Comparison of ENCODE assay signal across 23 cellular contexts in the genomic region with DNA sequence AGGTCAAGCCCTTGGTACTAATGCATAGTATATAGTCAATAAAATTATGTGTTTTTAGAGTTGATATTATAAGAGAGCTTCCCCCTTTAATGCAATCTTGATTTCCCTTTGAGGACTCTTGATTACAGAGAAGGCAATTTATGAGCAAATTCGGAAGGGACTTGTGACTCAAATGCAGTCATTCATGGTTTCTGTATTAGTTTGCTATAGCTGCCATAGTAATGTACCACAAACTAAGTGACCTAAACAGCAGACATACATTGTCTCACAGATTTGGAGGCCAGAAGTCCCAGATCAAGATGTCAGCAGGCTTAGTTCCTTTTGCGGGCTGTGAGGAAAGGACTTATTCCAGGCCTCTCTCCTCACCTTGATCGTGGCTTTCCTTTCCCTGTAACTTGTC.
"Had no signal": no experiment of that assay in that cellular context is flagged by ENCODE, and none has a peak within 500 bp of the region (broad histone marks: within the 10 kb centered on the region; RNA-seq: fewer than 3 reads in every experiment).

No MANE protein-coding gene starts in this region.

- H3K9me3 ChIP-seq: esophagus squamous epithelium, gastrocnemius medialis, heart right ventricle, left lung, lower lobe of right lung had no signal

- H3K36me3 ChIP-seq: esophagus squamous epithelium, gastrocnemius medialis, heart right ventricle, left lung, lower lobe of right lung had no signal

- H3K4me3 ChIP-seq: coronary artery, dorsolateral prefrontal cortex, esophagus squamous epithelium, gastrocnemius medialis, heart right ventricle, left lung, lower lobe of right lung had no signal

- H3K27ac Mint-ChIP-seq: naive thymus-derived CD4-positive, alpha-beta T cell had no signal

- ATAC-seq: esophagus mucosa; gastrocnemius medialis; heart right ventricle; left cardiac atrium; left lung; left ventricle myocardium superior; lower lobe of right lung; naive thymus-derived CD4-positive, alpha-beta T cell had no signal

- H3K27me3 ChIP-seq: dorsolateral prefrontal cortex, esophagus squamous epithelium, gastrocnemius medialis had no signal

- DNase-seq: dermis blood vessel endothelial cell; dorsolateral prefrontal cortex; effector CD4-positive, alpha-beta T cell; effector memory CD4-positive, alpha-beta T cell; erythroblast; esophagus squamous epithelium; foreskin fibroblast; foreskin melanocyte; gastrocnemius medialis; glutamatergic neuron; head of caudate nucleus; heart right ventricle; hippocampal formation; left cardiac atrium; left lung; left ventricle myocardium superior; lower lobe of right lung; mesendoderm; midbrain; naive thymus-derived CD4-positive, alpha-beta T cell had no signal

- H3K27ac ChIP-seq: coronary artery, dorsolateral prefrontal cortex, epithelial cell of prostate, esophagus squamous epithelium, gastrocnemius medialis, heart right ventricle, left lung, lower lobe of right lung had no signal

- H3K36me3 Mint-ChIP-seq: naive thymus-derived CD4-positive, alpha-beta T cell had no signal

- H3K4me1 ChIP-seq: esophagus squamous epithelium, gastrocnemius medialis, heart right ventricle, left lung, lower lobe of right lung had no signal

- H3K4me3 Mint-ChIP-seq: naive thymus-derived CD4-positive, alpha-beta T cell had no signal
